Comparison of ENCODE assay signal across 1 cellular context in the genomic region with DNA sequence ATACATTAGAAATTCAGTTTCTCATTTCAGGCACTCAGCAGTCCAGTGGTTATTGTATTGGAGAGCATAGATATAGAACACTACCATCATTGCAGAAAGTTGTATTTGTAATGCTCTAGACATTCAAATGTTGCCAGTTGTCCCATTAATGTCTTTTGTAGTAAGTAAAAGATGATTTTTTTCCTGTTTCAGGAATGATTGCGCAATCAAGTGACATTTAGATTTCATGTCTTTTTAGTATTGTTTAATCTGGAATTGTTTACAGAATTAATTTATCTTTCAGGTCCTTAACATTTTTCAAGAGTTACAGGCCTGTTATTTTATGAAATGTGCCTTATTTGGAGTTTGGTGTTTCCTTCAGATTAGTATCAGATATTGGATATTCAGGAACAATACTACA.
TF ChIP-seq lines count a peak whose summit lies in the region.

No MANE protein-coding gene starts in this region.

TF ChIP-seq in HepG2, 621 proteins besides CTCF, POLR2A, EP300 and RAD21 (continued from another document):
- TF ChIP-seq TFAP4 (IDR thresholded peaks at IDR 0.05; ENCODE audit: borderline replicate concordance, low read depth), result no peak
- TF ChIP-seq, protein P1, sequence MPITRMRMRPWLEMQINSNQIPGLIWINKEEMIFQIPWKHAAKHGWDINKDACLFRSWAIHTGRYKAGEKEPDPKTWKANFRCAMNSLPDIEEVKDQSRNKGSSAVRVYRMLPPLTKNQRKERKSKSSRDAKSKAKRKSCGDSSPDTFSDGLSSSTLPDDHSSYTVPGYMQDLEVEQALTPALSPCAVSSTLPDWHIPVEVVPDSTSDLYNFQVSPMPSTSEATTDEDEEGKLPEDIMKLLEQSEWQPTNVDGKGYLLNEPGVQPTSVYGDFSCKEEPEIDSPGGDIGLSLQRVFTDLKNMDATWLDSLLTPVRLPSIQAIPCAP (CRISPR knock-in tag; IDR thresholded peaks at IDR 0.05; ENCODE audit: low read depth), result no peak
